26 cellular contexts compared by ENCODE assay signal in the genomic region with DNA sequence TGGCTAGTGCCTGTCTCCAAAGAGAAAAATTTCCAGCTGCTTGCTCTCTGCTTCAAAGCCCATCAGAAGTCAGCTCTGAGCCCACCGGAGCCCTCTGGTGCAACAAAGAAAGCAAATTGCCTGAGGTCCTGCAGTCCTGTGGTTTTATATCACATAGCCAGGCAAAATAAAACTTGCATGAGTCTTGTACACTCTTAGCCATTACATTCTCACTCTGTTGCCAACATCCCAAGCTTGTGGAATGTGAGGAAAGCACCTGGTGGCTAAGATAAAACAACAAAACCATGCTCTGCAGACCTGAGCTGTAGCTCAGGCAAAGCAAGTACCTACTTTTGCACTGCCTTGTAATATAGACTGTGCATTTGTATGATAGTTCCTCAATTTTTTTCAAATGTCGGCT.
"Had no signal": no experiment of that assay in that cellular context is flagged by ENCODE, and none has a peak within 500 bp of the region (broad histone marks: within the 10 kb centered on the region; RNA-seq: fewer than 3 reads in every experiment).

No MANE protein-coding gene starts in this region.

- H3K9ac ChIP-seq: parathyroid adenoma had no signal

- H3K9me3 ChIP-seq: gastrocnemius medialis, lower lobe of right lung, prostate gland, tibial artery, uterus had no signal

- H3K4me3 Mint-ChIP-seq: naive thymus-derived CD4-positive, alpha-beta T cell; nephron progenitor cell; stimulated activated memory B cell treated with anti-CD40 and anti-IgM and Interleukin-4, amounts not matched to agents 10 μg/mL and 1 μg/mL and 100 μg/mL, for 72 hours; stimulated activated naive CD8-positive, alpha-beta T cell treated with anti-CD3 and anti-CD28 coated beads, Interleukin-15, Interleukin-2, amounts not matched to agents 100 ng/mL and 50 ng/mL, for 24 hours had no signal

- H3K27ac Mint-ChIP-seq: naive thymus-derived CD4-positive, alpha-beta T cell; nephron progenitor cell; stimulated activated memory B cell treated with anti-CD40 and anti-IgM and Interleukin-4, amounts not matched to agents 10 μg/mL and 1 μg/mL and 100 μg/mL, for 72 hours; stimulated activated naive CD8-positive, alpha-beta T cell treated with anti-CD3 and anti-CD28 coated beads, Interleukin-15, Interleukin-2, amounts not matched to agents 100 ng/mL and 50 ng/mL, for 24 hours had no signal

- H3K4me1 ChIP-seq: gastrocnemius medialis, left ventricle myocardium inferior, lower lobe of right lung, parathyroid adenoma, prostate gland, spleen, upper lobe of left lung, uterus had no signal

- H3K4me1 Mint-ChIP-seq: naive thymus-derived CD4-positive, alpha-beta T cell had no signal

- H3K27me3 ChIP-seq: dorsolateral prefrontal cortex, gastrocnemius medialis, spleen, tibial artery, upper lobe of left lung, uterus had no signal

- H3K27ac ChIP-seq: dorsolateral prefrontal cortex, gastrocnemius medialis, left ventricle myocardium inferior, lower lobe of right lung, parathyroid adenoma, prostate gland, spleen, tibial artery, upper lobe of left lung, uterus had no signal

- H3K4me3 ChIP-seq: dorsolateral prefrontal cortex, gastrocnemius medialis, left ventricle myocardium inferior, lower lobe of right lung, prostate gland, spleen, tibial artery, upper lobe of left lung, uterus had no signal

- ATAC-seq: esophagus mucosa; gastrocnemius medialis; left cardiac atrium; lower lobe of right lung; naive thymus-derived CD4-positive, alpha-beta T cell; sciatic nerve; stimulated activated memory B cell treated with anti-CD40 and anti-IgM and Interleukin-4, amounts not matched to agents 10 μg/mL and 1 μg/mL and 100 μg/mL, for 72 hours had no signal

- DNase-seq: cortex of kidney; dorsolateral prefrontal cortex; effector CD8-positive, alpha-beta T cell; gastrocnemius medialis; glutamatergic neuron; islet precursor cell; left cardiac atrium; left ventricle myocardium inferior; lower lobe of right lung; mesendoderm; naive thymus-derived CD4-positive, alpha-beta T cell; nephron progenitor cell; retina; spleen; stimulated activated CD4-positive, alpha-beta T cell treated with anti-CD3 and anti-CD28 coated beads, Interleukin-15, amount 100 ng/mL, for 24 hours; stimulated activated CD4-positive, alpha-beta T cell treated with anti-CD3 and anti-CD28 coated beads, Interleukin-1b, Interleukin-23, amount 100 ng/mL, for 48 hours; stimulated activated CD4-positive, alpha-beta T cell treated with anti-CD3 and anti-CD28 coated beads, Interleukin-4, amount 100 ng/mL, for 24 hours; tibial artery; upper lobe of left lung; uterus had no signal

- H2AFZ ChIP-seq: parathyroid adenoma had no signal

- H3K27me3 Mint-ChIP-seq: naive thymus-derived CD4-positive, alpha-beta T cell; stimulated activated memory B cell treated with anti-CD40 and anti-IgM and Interleukin-4, amounts not matched to agents 10 μg/mL and 1 μg/mL and 100 μg/mL, for 72 hours had no signal

- H3K36me3 ChIP-seq: gastrocnemius medialis, left ventricle myocardium inferior, lower lobe of right lung, prostate gland, spleen, tibial artery, upper lobe of left lung, uterus had no signal
